ENCODE assay signal across 14 cellular contexts in the genomic region with DNA sequence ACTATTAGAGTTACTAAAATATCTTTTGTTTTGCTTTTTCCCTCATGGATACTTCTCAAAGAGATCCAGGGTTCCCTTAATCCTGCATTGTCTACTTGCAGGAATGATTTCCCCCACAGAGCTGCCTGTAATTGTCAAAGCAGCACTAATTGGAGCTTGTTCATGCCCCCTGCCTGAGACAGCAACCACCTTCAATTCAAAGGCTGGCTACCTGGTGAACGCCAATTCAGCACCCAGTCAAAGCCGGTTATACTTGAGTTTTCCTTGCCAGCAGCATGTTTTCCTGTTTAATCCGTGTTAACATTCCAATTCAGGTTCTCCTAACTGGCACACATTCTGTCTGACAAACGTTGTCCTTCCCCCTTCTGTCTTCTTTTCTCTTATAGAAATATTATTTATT.
DNase-seq lines count a peak whose midpoint lies in the region; ATAC-seq lines count a peak whose summit lies in the region.
"Had no signal": no experiment of that assay in that cellular context is flagged by ENCODE, and none has a peak within 500 bp of the region (broad histone marks: within the 10 kb centered on the region; RNA-seq: fewer than 3 reads in every experiment).

No MANE protein-coding gene starts in this region.

- no peak overlapping the region for H3K18ac ChIP-seq in neuronal stem cell (ENCODE audit: low read length)

- WGBS in neuronal stem cell (ENCODE audit: extremely low coverage in 2 of 2, insufficient read length in 2 of 2, insufficient replicate concordance in 1 of 2), 2 donors: no CpG with 5 or more reads among the region's 4 CpGs
- 52% methylated on average over 4 of the region's 4 CpGs for WGBS in right cardiac atrium

- no peaks in the 10 kb centered on the region for H3K9me3 Mint-ChIP-seq in natural killer cell treated with Interleukin-12 subunit alpha and Interleukin-12 subunit beta and Interleukin-15 and Interleukin-18, amount 100 ng/mL, for 72 hours
- H3K9me3 Mint-ChIP-seq: CD4-positive, alpha-beta T cell had no signal

- no peak overlapping the region for H3K27ac Mint-ChIP-seq in natural killer cell treated with Interleukin-12 subunit alpha and Interleukin-12 subunit beta and Interleukin-15 and Interleukin-18, amount 100 ng/mL, for 72 hours
- H3K27ac Mint-ChIP-seq: B cell; CD4-positive, alpha-beta T cell had no signal

- no peak overlapping the region for H3K14ac ChIP-seq in neuronal stem cell (ENCODE audit: low read length)

- peaks cover 7 to 25% of the 10 kb centered on the region in 2 donors for H3K27me3 Mint-ChIP-seq in natural killer cell treated with Interleukin-12 subunit alpha and Interleukin-12 subunit beta and Interleukin-15 and Interleukin-18, amount 100 ng/mL, for 72 hours
- H3K27me3 Mint-ChIP-seq: B cell had no signal

- H3K27me3 ChIP-seq in neuronal stem cell (ENCODE audit: control insufficient read depth in 3 of 3, insufficient read depth in 3 of 3, low read depth in 1 of 3, low read length in 3 of 3) (no peaks in the 10 kb centered on the region), right cardiac atrium (ENCODE audit: control insufficient read depth, insufficient read depth) (no peaks in the 10 kb centered on the region)

- peaks cover 0 to 9% of the 10 kb centered on the region in 2 donors for H3K4me1 ChIP-seq in neuronal stem cell (ENCODE audit: control insufficient read depth in 2 of 2, insufficient read depth in 1 of 2, low read depth in 1 of 2, low read length in 2 of 2)
- no peaks in the 10 kb centered on the region for H3K4me1 ChIP-seq in right cardiac atrium (ENCODE audit: control insufficient read depth, insufficient read depth, low read length)

- no peaks in the 10 kb centered on the region for H3K36me3 ChIP-seq in neuronal stem cell (replicated peaks in 1 of 2; ENCODE audit: control insufficient read depth in 2 of 2, insufficient read depth in 2 of 2, low read length in 2 of 2)

- no peaks in the 10 kb centered on the region for H3K9me3 ChIP-seq in neuronal stem cell (replicated peaks in 1 of 2; ENCODE audit: control insufficient read depth in 2 of 2, insufficient read depth in 1 of 2, low read depth in 1 of 2, low read length in 2 of 2)
- H3K9me3 ChIP-seq in right cardiac atrium (ENCODE audit: control insufficient read depth, low read length): no peaks in the 10 kb centered on the region

- peaks cover 7 to 8% of the 10 kb centered on the region in 2 donors for H3K4me1 Mint-ChIP-seq in natural killer cell treated with Interleukin-12 subunit alpha and Interleukin-12 subunit beta and Interleukin-15 and Interleukin-18, amount 100 ng/mL, for 72 hours (ENCODE audit: low read depth in 2 of 2)

- peak; percentile 28 for DNase-seq in G401 (ENCODE audit: low spot score)
- peak; percentile 75 for DNase-seq in NCI-H146 (lab: John Stamatoyannopoulos, UW)
- peak; percentile 16 for DNase-seq in cerebellar cortex (ENCODE audit: low spot score)
- peak; percentile 40 for DNase-seq in neuronal stem cell (ENCODE audit: low spot score)
- DNase-seq in natural killer cell treated with Interleukin-12 subunit alpha and Interleukin-12 subunit beta and Interleukin-15 and Interleukin-18, amount 100 ng/mL, for 72 hours (ENCODE audit: low spot score): no peak
- DNase-seq in right cardiac atrium: no peak
- DNase-seq: CD4-positive, alpha-beta T cell; DMS153; DMS79 treated with DMSO at 0.1 percent for 48 hours; EL; GDM1; IMR-90 had no signal

- H2BK120ac ChIP-seq in neuronal stem cell (ENCODE audit: low read depth, low read length): no peak overlapping the region

- H3K79me1 ChIP-seq in neuronal stem cell (ENCODE audit: low read depth, low read length): no peaks in the 10 kb centered on the region

- no peak overlapping the region for H2BK12ac ChIP-seq in neuronal stem cell (ENCODE audit: low read length)

- H3K27ac ChIP-seq in neuronal stem cell (replicated peaks; ENCODE audit: low read length): no peak overlapping the region
- H3K27ac ChIP-seq in right cardiac atrium (ENCODE audit: low read length): no peak overlapping the region

- H3K36me3 Mint-ChIP-seq in natural killer cell treated with Interleukin-12 subunit alpha and Interleukin-12 subunit beta and Interleukin-15 and Interleukin-18, amount 100 ng/mL, for 72 hours: no peaks in the 10 kb centered on the region

- no peak for ATAC-seq in natural killer cell treated with Interleukin-12 subunit alpha and Interleukin-12 subunit beta and Interleukin-15 and Interleukin-18, amount 100 ng/mL, for 72 hours
- ATAC-seq in right cardiac atrium (no peak), GM19324 (IDR thresholded peaks at IDR 0.05; ENCODE audit: low FRiP score, unreplicated experiment) (no peak)

- H2BK15ac ChIP-seq in neuronal stem cell (ENCODE audit: low read length): no peak overlapping the region

- no peak overlapping the region for H3K4ac ChIP-seq in neuronal stem cell (ENCODE audit: low read length)

- H3K4me3 Mint-ChIP-seq in natural killer cell treated with Interleukin-12 subunit alpha and Interleukin-12 subunit beta and Interleukin-15 and Interleukin-18, amount 100 ng/mL, for 72 hours: no peak overlapping the region
- H3K4me3 Mint-ChIP-seq: B cell; CD4-positive, alpha-beta T cell had no signal

- no peak overlapping the region for H3K4me2 ChIP-seq in neuronal stem cell (ENCODE audit: insufficient read depth, low read length, poor library complexity, severe bottlenecking)

- intact Hi-C loops in right cardiac atrium (cut with DNase I): no loop called here

- in situ Hi-C loops in G401 (cut with HindIII; ENCODE audit: low sequenced_read_pairs): no loop called here

- no peak overlapping the region for H4K8ac ChIP-seq in neuronal stem cell (ENCODE audit: low read depth, low read length)

- no peak overlapping the region for H2AK5ac ChIP-seq in neuronal stem cell (ENCODE audit: low read depth, low read length)

- no peak overlapping the region for H2BK5ac ChIP-seq in neuronal stem cell (ENCODE audit: low read length)

- H3K4me3 ChIP-seq in neuronal stem cell (ENCODE audit: low read length in 2 of 2): no peak overlapping the region
- H3K4me3 ChIP-seq in right cardiac atrium (ENCODE audit: low read length): no peak overlapping the region

- H3K9ac ChIP-seq in neuronal stem cell (ENCODE audit: low read depth, low read length, poor library complexity): no peak overlapping the region

- H2AFZ ChIP-seq in neuronal stem cell (ENCODE audit: low read length): no peak overlapping the region

- no peak overlapping the region for H3K23ac ChIP-seq in neuronal stem cell (ENCODE audit: low read depth, low read length, poor library complexity)

- no peak overlapping the region for H4K91ac ChIP-seq in neuronal stem cell (ENCODE audit: low read depth, low read length, poor library complexity)

Comparison
In these comparisons a context has a peak if more than half of its experiments do, and no peak if none do; other contexts are left out.
1. DNase-seq: peak in G401 (single experiment), NCI-H146 (single experiment), cerebellar cortex (single experiment) and neuronal stem cell (single experiment); none in natural killer cell treated with Interleukin-12 subunit alpha and Interleukin-12 subunit beta and Interleukin-15 and Interleukin-18, amount 100 ng/mL, for 72 hours (single experiment) and right cardiac atrium (0 of 3).